In genomic region chr15:39454189-39454986, GRCh38 we compare ENCODE assay signal across 15 cellular contexts.
DNase-seq lines count a peak whose midpoint lies in the region; ATAC-seq, FAIRE-seq and TF ChIP-seq lines count a peak whose summit lies in the region.
"Had no signal": no experiment of that assay in that cellular context is flagged by ENCODE, and none has a peak within 500 bp of the region (broad histone marks: within the 10 kb centered on the region; RNA-seq: fewer than 3 reads in every experiment).

No MANE protein-coding gene starts in this region.

- H2AFZ ChIP-seq in GM23338 = no peak overlapping the region

- no peaks in the 10 kb centered on the region for H3K9me3 ChIP-seq in pancreas

- H3K4me3 ChIP-seq in fibroblast of pulmonary artery (replicated peaks; ENCODE audit: low read depth, low read length) (no peak overlapping the region), pancreas (no peak overlapping the region), GM23338 (no peak overlapping the region)

- peaks cover 0 to 31% (median 0%) of the 10 kb centered on the region in 3 donors for H3K4me1 ChIP-seq in pancreas
- no peaks in the 10 kb centered on the region; the same call in 1 of the 2 replicates for H3K4me1 ChIP-seq in GM23338 (ENCODE audit: insufficient read depth)

- TF ChIP-seq CTCF in fibroblast of pulmonary artery (IDR thresholded peaks at IDR 0.05; ENCODE audit: low read length, missing control alignments) = no peak
- no peak for TF ChIP-seq CTCF in pancreas (IDR thresholded peaks at IDR 0.05)
- no peak for TF ChIP-seq CTCF in GM23338 (conservative IDR thresholded peaks at IDR 0.05; ENCODE audit: low read depth in 2 of 2)

- H3K27ac ChIP-seq in pancreas (no peak overlapping the region), GM23338 (ENCODE audit: low read depth) (no peak overlapping the region)

- H3K27me3 ChIP-seq in pancreas = no peaks in the 10 kb centered on the region
- no peaks in the 10 kb centered on the region for H3K27me3 ChIP-seq in GM23338 (ENCODE audit: insufficient read depth)

- H3K4me2 ChIP-seq in GM23338 = no peak overlapping the region

- FAIRE-seq in pancreas (lab: Jason Lieb, UNC) = no peak
- FAIRE-seq: urothelium cell line had no signal

- no peak overlapping the region for H3K4me3 Mint-ChIP-seq in GM23338
- H3K4me3 Mint-ChIP-seq: CD4-positive, alpha-beta memory T cell; central memory CD8-positive, alpha-beta T cell; memory B cell had no signal

- intact Hi-C loops in pancreas (cut with DNase I) = no loop called here

- peaks cover 6% of the 10 kb centered on the region; the same call in 2 of the 3 replicates for H3K4me1 Mint-ChIP-seq in GM23338
- H3K4me1 Mint-ChIP-seq: CD4-positive, alpha-beta memory T cell; central memory CD8-positive, alpha-beta T cell; memory B cell had no signal

- WGBS in pancreas, 2 donors = 66 to 67% methylated on average over 5 of the region's 5 CpGs

- H3K9me3 Mint-ChIP-seq in GM23338 = peaks cover 12% of the 10 kb centered on the region; the same call in 2 of the 3 replicates
- H3K9me3 Mint-ChIP-seq: CD4-positive, alpha-beta memory T cell; central memory CD8-positive, alpha-beta T cell; memory B cell had no signal

- no peaks in the 10 kb centered on the region for H3F3A ChIP-seq in GM23338 (replicated peaks; ENCODE audit: low read depth)

- H4K20me1 ChIP-seq in GM23338 (replicated peaks; ENCODE audit: insufficient read depth) = no peaks in the 10 kb centered on the region

- H3K9me2 ChIP-seq in GM23338 (ENCODE audit: insufficient read depth) = 0 out of 2 replicates have a peak, but pooled peaks cover 4% of the 10 kb centered on the region

- H3K36me3 ChIP-seq in pancreas = no peaks in the 10 kb centered on the region
- H3K36me3 ChIP-seq in GM23338 (ENCODE audit: insufficient read depth) = no peaks in the 10 kb centered on the region

- H3K27me3 Mint-ChIP-seq in GM23338 (ENCODE audit: insufficient read depth, low read depth, poor library complexity) = no peaks in the 10 kb centered on the region

- peak; percentile 56 for DNase-seq in EH (ENCODE audit: low read depth)
- DNase-seq in NOMO-1 (lab: John Stamatoyannopoulos, UW; ENCODE audit: unreplicated experiment in 2 of 2) = peak; percentile 57 to 82
- DNase-seq in fibroblast of pulmonary artery (ENCODE audit: low read depth) = peak; percentile 98
- no peak for DNase-seq in pancreas
- DNase-seq in foreskin melanocyte = no peak
- no peak for DNase-seq in T1000 (lab: John Stamatoyannopoulos, UW)
- no peak for DNase-seq in GM23338 (ENCODE audit: low spot score)
- DNase-seq: activated CD4-positive, alpha-beta T cell treated with anti-CD3 and anti-CD28 coated beads for 4 hours; activated gamma-delta T cell; CD4-positive, alpha-beta memory T cell; H7 had no signal

- H3K27ac Mint-ChIP-seq in GM23338 = no peak overlapping the region
- H3K27ac Mint-ChIP-seq: CD4-positive, alpha-beta memory T cell; memory B cell had no signal

- H3K36me3 Mint-ChIP-seq in GM23338 (ENCODE audit: low read depth) = peaks cover 3% of the 10 kb centered on the region; the same call in 1 of the 3 replicates
- H3K36me3 Mint-ChIP-seq: CD4-positive, alpha-beta memory T cell; memory B cell had no signal

- no peaks in the 10 kb centered on the region for H3K79me2 ChIP-seq in GM23338 (replicated peaks; ENCODE audit: insufficient read depth)

- peak in 3 of 4 donors; percentile 29 to 53 (median 45) for ATAC-seq in pancreas
- ATAC-seq in GM21381 (IDR thresholded peaks at IDR 0.05; ENCODE audit: unreplicated experiment) = no peak
- no peak for ATAC-seq in GM23338

TF ChIP-seq in GM23338, 12 proteins besides CTCF, POLR2A, EP300 and RAD21:
- TF ChIP-seq CREB1 (CRISPR knock-in tag; IDR thresholded peaks at IDR 0.05; ENCODE audit: low read depth) = no peak
- TF ChIP-seq JUNB (IDR thresholded peaks at IDR 0.05; ENCODE audit: unreplicated experiment) = no peak
- no peak for TF ChIP-seq REST (IDR thresholded peaks at IDR 0.05; ENCODE audit: unreplicated experiment)
TF ChIP-seq in GM23338: peak in this region for 0.

Comparison
In these comparisons a context has a peak if more than half of its experiments do, and no peak if none do; other contexts are left out.
1. DNase-seq: peak in EH (single experiment), NOMO-1 (2 of 2) and fibroblast of pulmonary artery (single experiment); none in pancreas (0 of 6), foreskin melanocyte (single experiment), T1000 (single experiment) and GM23338 (single experiment).
2. ATAC-seq: peak in pancreas (3 of 4); none in GM21381 (single experiment) and GM23338 (single experiment).